Comparison of ENCODE assay signal across 8 cellular contexts in the genomic region with DNA sequence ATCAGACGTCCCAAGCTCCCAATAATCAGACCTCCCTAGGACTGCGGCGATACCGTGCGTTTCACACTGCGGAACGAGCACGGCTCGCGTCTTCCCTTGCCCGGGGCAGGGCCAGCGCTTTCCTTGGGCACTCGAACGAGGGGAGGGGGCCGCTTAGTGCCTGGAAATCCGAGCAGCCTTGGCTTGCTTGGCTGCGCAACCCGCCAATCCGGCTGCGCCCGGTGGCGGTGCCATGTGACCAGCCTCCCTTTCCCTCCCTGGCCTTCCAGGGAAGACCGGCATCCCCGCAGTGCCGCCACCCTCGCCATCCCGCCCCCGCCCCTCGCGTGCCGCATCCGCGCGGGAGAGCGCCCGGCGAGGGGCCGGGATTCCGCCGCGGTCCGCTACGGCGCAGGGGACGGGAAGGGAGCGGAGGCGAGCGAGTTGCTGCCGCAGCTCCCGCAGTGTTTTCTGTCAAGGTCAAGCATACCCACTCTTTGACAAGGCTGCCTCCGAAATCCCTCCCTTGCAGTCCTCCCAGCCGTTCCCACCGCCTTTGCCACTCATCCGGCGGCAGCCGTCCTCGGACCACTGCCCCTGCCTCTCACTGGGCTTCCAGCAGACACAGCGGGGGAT. TPM values are rescaled to one million over a fixed set of nuclear protein-coding genes. Genes with fewer than 3 reads are reported as not detected.
DNase-seq lines count a peak whose midpoint lies in the region; ATAC-seq and TF ChIP-seq lines count a peak whose summit lies in the region.

No MANE protein-coding gene starts in this region.

- H3K36me3 Mint-ChIP-seq in progenitor cell of endocrine pancreas (ENCODE audit: insufficient read depth): peaks cover 2% of the 10 kb centered on the region

- peaks cover 43% of the 10 kb centered on the region for H3K27me3 Mint-ChIP-seq in progenitor cell of endocrine pancreas

- TF ChIP-seq CTCF in astrocyte of the cerebellum (IDR thresholded peaks at IDR 0.05; ENCODE audit: low read depth, low read length, missing control alignments) (no peak), progenitor cell of endocrine pancreas (IDR thresholded peaks at IDR 0.05; ENCODE audit: unreplicated experiment) (no peak)

- H3K4me1 ChIP-seq in iPS DF 6.9 (ENCODE audit: control insufficient read depth, insufficient read depth, low read length): no peaks in the 10 kb centered on the region

- no peaks in the 10 kb centered on the region for H3K9me3 Mint-ChIP-seq in progenitor cell of endocrine pancreas (ENCODE audit: low read depth)

- ATAC-seq in GM21786 (IDR thresholded peaks at IDR 0.05; ENCODE audit: unreplicated experiment) (no peak), HG03135 (IDR thresholded peaks at IDR 0.05; ENCODE audit: unreplicated experiment) (no peak)

- no peaks in the 10 kb centered on the region for H3K9me3 ChIP-seq in iPS DF 6.9 (ENCODE audit: control insufficient read depth, insufficient read depth, low read length)

- H3K4me3 Mint-ChIP-seq in progenitor cell of endocrine pancreas (ENCODE audit: low read depth): peak overlapping the region; percentile 72

- H3K36me3 ChIP-seq in iPS DF 6.9 (ENCODE audit: control insufficient read depth, insufficient read depth, low read length): no peaks in the 10 kb centered on the region

- no peak overlapping the region for H3K27ac Mint-ChIP-seq in progenitor cell of endocrine pancreas

- H3K27me3 ChIP-seq in iPS DF 6.9 (ENCODE audit: control insufficient read depth, insufficient read depth, low read length): peaks cover 18% of the 10 kb centered on the region

- in situ Hi-C loops in astrocyte of the cerebellum (cut with HindIII; ENCODE audit: low sequenced_read_pairs): no loop called here

- peaks cover 2% of the 10 kb centered on the region for H3K4me1 Mint-ChIP-seq in progenitor cell of endocrine pancreas (ENCODE audit: low read depth)

- no CpG with 5 or more reads among the region's 58 CpGs for WGBS in iPS DF 6.9 (ENCODE audit: insufficient coverage, insufficient read length)

- peak; percentile 89 for DNase-seq in ELF-1 (ENCODE audit: low read depth, low spot score)
- DNase-seq in NCI-H2107 treated with DMSO at 0.1 percent for 48 hours (lab: John Stamatoyannopoulos, UW; ENCODE audit: unreplicated experiment): peak; percentile 67
- no peak for DNase-seq in astrocyte of the cerebellum (ENCODE audit: low read depth)
- no peak for DNase-seq in iPS DF 6.9 (ENCODE audit: low read depth, low spot score)
- peak; percentile 49 for DNase-seq in progenitor cell of endocrine pancreas (ENCODE audit: low spot score, unreplicated experiment)
- no peak for DNase-seq in NOMO-1 (lab: John Stamatoyannopoulos, UW; ENCODE audit: unreplicated experiment in 2 of 2)

- H3K4me3 ChIP-seq in astrocyte of the cerebellum (ENCODE audit: low read depth, low read length): peak overlapping the region; percentile 46
- peak overlapping the region; percentile 69; the same call in 1 of the 2 replicates for H3K4me3 ChIP-seq in iPS DF 6.9 (ENCODE audit: low read length)

- no peak overlapping the region for H3K27ac ChIP-seq in iPS DF 6.9 (ENCODE audit: low read length)

RNA-seq across cellular contexts. Expression of a gene that starts 8.3 kb away (rescaled TPM):
- total RNA-seq in progenitor cell of endocrine pancreas: 14.2 and 16.4 TPM in 2 replicates

Comparison
In these comparisons a context has a peak if more than half of its experiments do, and no peak if none do; other contexts are left out.
1. DNase-seq: peak in ELF-1 (single experiment), NCI-H2107 treated with DMSO at 0.1 percent for 48 hours (single experiment) and progenitor cell of endocrine pancreas (single experiment); none in astrocyte of the cerebellum (single experiment), iPS DF 6.9 (single experiment) and NOMO-1 (0 of 2).